Comparison of ENCODE assay signal across 27 cellular contexts in the genomic region with DNA sequence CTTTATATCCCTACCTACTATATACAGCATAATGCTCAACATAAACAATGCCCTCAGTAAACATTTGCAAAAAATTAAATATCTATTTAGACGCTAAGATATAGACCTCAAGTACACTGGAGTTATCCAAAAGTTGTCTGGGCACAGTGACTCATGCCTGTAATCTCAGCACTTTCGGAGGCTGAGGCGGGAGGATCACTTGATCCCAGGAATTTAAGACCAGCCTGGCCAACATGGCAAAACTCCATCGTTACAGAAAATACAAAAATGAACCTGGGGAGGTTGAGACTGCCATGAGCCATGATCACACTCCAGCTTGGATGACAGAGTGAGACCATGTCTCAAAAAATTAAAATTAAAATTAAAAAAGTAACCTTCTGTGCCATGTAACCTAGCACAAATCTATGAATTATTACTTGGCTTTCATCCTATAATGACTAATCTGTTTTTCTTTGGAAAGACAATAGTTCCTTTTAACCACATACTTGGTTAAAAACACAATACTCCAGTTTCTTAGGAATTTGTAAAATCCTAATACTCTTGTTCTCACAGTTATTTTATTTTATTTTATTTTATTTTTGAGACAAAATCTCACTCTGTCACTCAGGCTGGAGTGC. TPM values are rescaled to one million over a fixed set of nuclear protein-coding genes. Genes with fewer than 3 reads are reported as not detected.
DNase-seq lines count a peak whose midpoint lies in the region; ATAC-seq and TF ChIP-seq lines count a peak whose summit lies in the region.
"Had no signal": no experiment of that assay in that cellular context is flagged by ENCODE, and none has a peak within 500 bp of the region (broad histone marks: within the 10 kb centered on the region; RNA-seq: fewer than 3 reads in every experiment).

No MANE protein-coding gene starts in this region.

- TF ChIP-seq CTCF in cardiac fibroblast (IDR thresholded peaks at IDR 0.05; ENCODE audit: low read depth, low read length): no peak
- TF ChIP-seq CTCF in GM20000 (IDR thresholded peaks at IDR 0.05; ENCODE audit: extremely low read depth, missing control alignments): no peak

- no peak overlapping the region for H3K4me3 ChIP-seq in cardiac fibroblast (replicated peaks in 1 of 2; ENCODE audit: low read depth in 2 of 2, low read length in 2 of 2)
- H3K4me3 ChIP-seq: coronary artery, testis had no signal

- ATAC-seq in HG02759 (IDR thresholded peaks at IDR 0.05; ENCODE audit: unreplicated experiment): no peak
- no peak for ATAC-seq in HG03135 (IDR thresholded peaks at IDR 0.05; ENCODE audit: unreplicated experiment)
- ATAC-seq: activated naive CD8-positive, alpha-beta T cell treated with anti-CD3 and anti-CD28 coated beads, Interleukin-2, amount 50 U/mL, for 24 hours; left colon; stimulated activated effector memory CD8-positive, alpha-beta T cell treated with anti-CD3 and anti-CD28 coated beads, Interleukin-12 subunit alpha, Interleukin-12 subunit beta, amount 100 ng/mL, for 72 hours had no signal

- DNase-seq in Daoy (ENCODE audit: low read depth) (peak; percentile 45), NCI-H226 (peak; percentile 57), cardiac fibroblast (ENCODE audit: low read depth in 2 of 2) (peak; percentile 43 to 75), myocyte (ENCODE audit: low read depth) (peak; percentile 47), GM20000 (ENCODE audit: low spot score) (no peak), HUDEP-2 (lab: John Stamatoyannopoulos, UW; ENCODE audit: unreplicated experiment in 76 of 76) (no peak)
- DNase-seq: activated CD4-positive, alpha-beta T cell treated with anti-CD3 and anti-CD28 coated beads for 4 hours; activated CD8-positive, alpha-beta memory T cell treated with anti-CD3 and anti-CD28 coated beads for 24 hours; activated gamma-delta T cell treated with Interleukin-2 at 50 U/mL for 16 hours; activated naive CD8-positive, alpha-beta T cell treated with anti-CD3 and anti-CD28 coated beads, Interleukin-2, amount 50 U/mL, for 24 hours; activated T-cell treated with anti-CD3 and anti-CD28 coated beads, Interleukin-2, amount 50 U/mL, for 1 hour; head of caudate nucleus; HFFc6; KG1; left colon; mesenchymal stem cell; MV-4-11; NCI-H1694 treated with DMSO at 0.1 percent for 48 hours; NCI-H2171 treated with DMSO at 0.1 percent for 48 hours; NCI-H526; occipital lobe; testis had no signal

RNA-seq across cellular contexts. Expression of a gene that starts 6.7 kb away (rescaled TPM):
- 2.4 and 3.2 TPM in 2 replicates for total RNA-seq in Daoy (2014; rRNA removed; shearing (Covaris generic))
- 8.8 and 10.6 TPM in 2 replicates for total RNA-seq in myocyte
- 14.5 TPM for polyA plus RNA-seq in myocyte (2012)
- total RNA-seq: T-helper 2 cell treated with Interferon-gamma antibody and Interleukin-4, amounts not matched to agents 100 ng/mL and 5 ng/mL, for 36 hours had no signal

RNA-seq across cellular contexts. Expression of a gene that starts 59.0 kb away (rescaled TPM):
- total RNA-seq in Daoy (2014; rRNA removed; shearing (Covaris generic)): 45.9 and 56.1 TPM in 2 replicates
- 29.8 and 31.4 TPM in 2 replicates for total RNA-seq in myocyte
- polyA plus RNA-seq in myocyte (2012): 6.5 TPM

Comparison
In these comparisons a context has a peak if more than half of its experiments do, and no peak if none do; other contexts are left out.
1. DNase-seq: peak in Daoy (single experiment), NCI-H226 (single experiment), cardiac fibroblast (2 of 2) and myocyte (single experiment); none in GM20000 (single experiment) and HUDEP-2 (0 of 76).